Comparison of ENCODE assay signal across 9 cellular contexts in the genomic region with DNA sequence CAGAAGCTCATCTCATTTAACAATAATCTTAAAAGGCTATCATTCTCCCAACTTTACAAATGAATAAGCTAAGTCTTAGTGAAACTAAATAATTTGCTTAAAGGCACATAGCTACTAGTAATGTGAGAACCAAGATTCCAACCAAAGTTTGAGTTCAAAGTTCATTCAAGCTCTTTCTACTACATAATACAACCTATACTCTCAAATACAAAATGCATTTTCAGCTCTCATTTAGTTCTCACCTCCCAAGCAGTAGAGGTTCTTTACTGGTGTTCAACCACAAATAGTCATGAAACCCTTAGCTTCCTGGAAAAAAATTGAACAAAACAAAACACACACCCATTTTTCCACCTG. TPM values are rescaled to one million over a fixed set of nuclear protein-coding genes. Genes with fewer than 3 reads are reported as not detected.
DNase-seq lines count a peak whose midpoint lies in the region; ATAC-seq lines count a peak whose summit lies in the region.
"Had no signal": no experiment of that assay in that cellular context is flagged by ENCODE, and none has a peak within 500 bp of the region (broad histone marks: within the 10 kb centered on the region; RNA-seq: fewer than 3 reads in every experiment).

No MANE protein-coding gene starts in this region.

- no peaks in the 10 kb centered on the region for H3K27me3 ChIP-seq in muscle layer of duodenum (ENCODE audit: low read depth, low read length)
- H3K27me3 ChIP-seq in aorta (ENCODE audit: control insufficient read depth in 1 of 2, insufficient read depth in 2 of 2, low read length in 1 of 2): no peaks in the 10 kb centered on the region
- H3K27me3 ChIP-seq: dorsolateral prefrontal cortex, ovary had no signal

- no peaks in the 10 kb centered on the region for H3K9me3 Mint-ChIP-seq in activated T-helper 1 cell treated with anti-CD3 and anti-CD28 coated beads, Interleukin-12 subunit alpha, Interleukin-12 subunit beta, Interleukin-2, Interleukin-4 antibody, amounts not matched to agents 30 ng/mL and 10 ng/mL and 1 ng/mL, durations not matched to agents 14 hours and 24 hours and 36 hours

- no peak overlapping the region for H3K4me3 Mint-ChIP-seq in activated T-helper 1 cell treated with anti-CD3 and anti-CD28 coated beads, Interleukin-12 subunit alpha, Interleukin-12 subunit beta, Interleukin-2, Interleukin-4 antibody, amounts not matched to agents 30 ng/mL and 10 ng/mL and 1 ng/mL, durations not matched to agents 14 hours and 24 hours and 36 hours

- H3K27me3 Mint-ChIP-seq in activated T-helper 1 cell treated with anti-CD3 and anti-CD28 coated beads, Interleukin-12 subunit alpha, Interleukin-12 subunit beta, Interleukin-2, Interleukin-4 antibody, amounts not matched to agents 30 ng/mL and 10 ng/mL and 1 ng/mL, durations not matched to agents 14 hours and 24 hours and 36 hours (ENCODE audit: insufficient read depth): no peaks in the 10 kb centered on the region

- peaks cover 13% of the 10 kb centered on the region for H3K36me3 Mint-ChIP-seq in activated T-helper 1 cell treated with anti-CD3 and anti-CD28 coated beads, Interleukin-12 subunit alpha, Interleukin-12 subunit beta, Interleukin-2, Interleukin-4 antibody, amounts not matched to agents 30 ng/mL and 10 ng/mL and 1 ng/mL, durations not matched to agents 14 hours and 24 hours and 36 hours (ENCODE audit: low read depth)

- peak; percentile 34 for ATAC-seq in GM18868 (IDR thresholded peaks at IDR 0.05; ENCODE audit: unreplicated experiment)
- ATAC-seq in GM21619 (IDR thresholded peaks at IDR 0.05; ENCODE audit: unreplicated experiment): peak; percentile 34
- peak; percentile 23 for ATAC-seq in HG03342 (IDR thresholded peaks at IDR 0.05; ENCODE audit: unreplicated experiment)
- ATAC-seq in aorta (ENCODE audit: low FRiP score): no peak

- no peaks in the 10 kb centered on the region for H3K36me3 ChIP-seq in muscle layer of duodenum (ENCODE audit: control insufficient read depth in 1 of 2, insufficient read depth in 2 of 2, low read length in 2 of 2)
- H3K36me3 ChIP-seq in aorta (ENCODE audit: control insufficient read depth in 1 of 2, insufficient read depth in 2 of 2, low read length in 1 of 2): no peaks in the 10 kb centered on the region
- H3K36me3 ChIP-seq: ovary had no signal

- H3K4me1 ChIP-seq in muscle layer of duodenum (ENCODE audit: control insufficient read depth in 1 of 2, insufficient read depth in 2 of 2, low read length in 2 of 2) (no peaks in the 10 kb centered on the region), aorta (ENCODE audit: control insufficient read depth in 1 of 2, insufficient read depth in 2 of 2, low read length in 2 of 2) (no peaks in the 10 kb centered on the region)

- peak overlapping the region; percentile 42 for H3K27ac ChIP-seq in muscle layer of duodenum (ENCODE audit: low read length)
- H3K27ac ChIP-seq in aorta (ENCODE audit: low read depth in 1 of 2, low read length in 2 of 2): no peak overlapping the region
- H3K27ac ChIP-seq in caudate nucleus (ENCODE audit: low read depth, low read length): no peak overlapping the region
- H3K27ac ChIP-seq: ovary had no signal

- no peak overlapping the region for H3K27ac Mint-ChIP-seq in activated T-helper 1 cell treated with anti-CD3 and anti-CD28 coated beads, Interleukin-12 subunit alpha, Interleukin-12 subunit beta, Interleukin-2, Interleukin-4 antibody, amounts not matched to agents 30 ng/mL and 10 ng/mL and 1 ng/mL, durations not matched to agents 14 hours and 24 hours and 36 hours

- H3K4me1 Mint-ChIP-seq in activated T-helper 1 cell treated with anti-CD3 and anti-CD28 coated beads, Interleukin-12 subunit alpha, Interleukin-12 subunit beta, Interleukin-2, Interleukin-4 antibody, amounts not matched to agents 30 ng/mL and 10 ng/mL and 1 ng/mL, durations not matched to agents 14 hours and 24 hours and 36 hours (ENCODE audit: low read depth): peaks cover 36% of the 10 kb centered on the region

- H3K4me3 ChIP-seq in muscle layer of duodenum (ENCODE audit: low read depth in 1 of 2, low read length in 2 of 2) (no peak overlapping the region), aorta (ENCODE audit: low read length in 2 of 2) (no peak overlapping the region)
- H3K4me3 ChIP-seq: ovary had no signal

- intact Hi-C loops in aorta (cut with DNase I): no loop called here
- intact Hi-C loops in activated T-helper 1 cell treated with anti-CD3 and anti-CD28 coated beads, Interleukin-12 subunit alpha, Interleukin-12 subunit beta, Interleukin-2, Interleukin-4 antibody, amounts not matched to agents 30 ng/mL and 10 ng/mL and 1 ng/mL, durations not matched to agents 14 hours and 24 hours and 36 hours (cut with micrococcal nuclease): loop anchor here (1.0 to 5.0 kb wide), 10 partner anchors 10 to 1288 kb away; a partner anchor contains a TSS

- DNase-seq in aorta (no peak), caudate nucleus (lab: John Stamatoyannopoulos, UW) (no peak)
- DNase-seq in activated T-helper 1 cell treated with anti-CD3 and anti-CD28 coated beads, Interleukin-12 subunit alpha, Interleukin-12 subunit beta, Interleukin-2, Interleukin-4 antibody, amounts not matched to agents 30 ng/mL and 10 ng/mL and 1 ng/mL, durations not matched to agents 14 hours and 24 hours and 36 hours (ENCODE audit: low spot score): no peak
- DNase-seq: dorsolateral prefrontal cortex, ovary had no signal

- H3K9me3 ChIP-seq in muscle layer of duodenum (ENCODE audit: control insufficient read depth in 1 of 2, low read length in 2 of 2) (no peaks in the 10 kb centered on the region), aorta (ENCODE audit: control insufficient read depth, low read length) (no peaks in the 10 kb centered on the region)
- H3K9me3 ChIP-seq: ovary had no signal

RNA-seq across cellular contexts. Expression of a gene that starts 43.5 kb away (rescaled TPM):
- 10 to 100 TPM; 21.1 to 29.8 TPM for total RNA-seq in aorta
- polyA plus RNA-seq in aorta: 1 to 10 TPM; 1.1 to 6.0 TPM
- 85.5 and 93.1 TPM in 2 replicates for total RNA-seq in activated T-helper 1 cell treated with anti-CD3 and anti-CD28 coated beads, Interleukin-12 subunit alpha, Interleukin-12 subunit beta, Interleukin-2, Interleukin-4 antibody, amounts not matched to agents 30 ng/mL and 10 ng/mL and 1 ng/mL, durations not matched to agents 14 hours and 24 hours and 36 hours
